In genomic region chr7:29269941-29270340, GRCh38 we compare ENCODE assay signal across 20 cellular contexts.
DNase-seq lines count a peak whose midpoint lies in the region; ATAC-seq and TF ChIP-seq lines count a peak whose summit lies in the region.
"Had no signal": no experiment of that assay in that cellular context is flagged by ENCODE, and none has a peak within 500 bp of the region (broad histone marks: within the 10 kb centered on the region; RNA-seq: fewer than 3 reads in every experiment).

No MANE protein-coding gene starts in this region.

- no peaks in the 10 kb centered on the region for H4K20me1 ChIP-seq in Karpas-422 (ENCODE audit: insufficient read depth, low read depth, low read length)

- no peak overlapping the region for H2AFZ ChIP-seq in Karpas-422 (ENCODE audit: low read length)
- H2AFZ ChIP-seq: GM23248 had no signal

- H3K4me3 ChIP-seq in Karpas-422 (ENCODE audit: low read length) (no peak overlapping the region), WERI-Rb-1 (ENCODE audit: low read depth, low read length) (no peak overlapping the region), stomach (no peak overlapping the region)
- H3K4me3 ChIP-seq: GM12878, GM23248, HAP-1 had no signal

- peaks cover 8% of the 10 kb centered on the region for H3K27me3 Mint-ChIP-seq in nephron (ENCODE audit: low read depth)
- H3K27me3 Mint-ChIP-seq: CD8-positive, alpha-beta memory T cell had no signal

- no peaks in the 10 kb centered on the region for H3K9me3 ChIP-seq in Karpas-422 (ENCODE audit: low read length)
- H3K9me3 ChIP-seq in WERI-Rb-1 (ENCODE audit: severe bottlenecking), result no peaks in the 10 kb centered on the region
- H3K9me3 ChIP-seq in stomach, result no peaks in the 10 kb centered on the region
- H3K9me3 ChIP-seq: BE2C, HAP-1 had no signal

- H3K27ac ChIP-seq in Karpas-422 (ENCODE audit: low read length), result peak overlapping the region; percentile 92; the same call in 1 of the 2 replicates
- peak overlapping the region; percentile 60 for H3K27ac ChIP-seq in WERI-Rb-1
- H3K27ac ChIP-seq in stomach, result peak overlapping the region in 4 of 5 donors; percentile 34 to 57 (median 44)
- H3K27ac ChIP-seq: GM23248 had no signal

- 29 to 67% (median 52%) methylated on average over 1 of the region's 1 CpG for WGBS in stomach, 5 donors

- peaks cover 33% of the 10 kb centered on the region for H3K4me1 Mint-ChIP-seq in nephron
- H3K4me1 Mint-ChIP-seq: CD4-positive, CD25-positive, alpha-beta regulatory T cell had no signal

- H3K27ac Mint-ChIP-seq in nephron, result peak overlapping the region in 2 of 3 experiments; percentile 32 to 71
- H3K27ac Mint-ChIP-seq: CD4-positive, CD25-positive, alpha-beta regulatory T cell had no signal

- peaks cover 5% of the 10 kb centered on the region for H3K36me3 Mint-ChIP-seq in nephron (ENCODE audit: low read depth)

- no peak for TF ChIP-seq CTCF in WERI-Rb-1 (IDR thresholded peaks at IDR 0.05; ENCODE audit: low read depth, low read length)
- no peak for TF ChIP-seq CTCF in nephron (IDR thresholded peaks at IDR 0.05; ENCODE audit: unreplicated experiment in 3 of 3)
- no peak for TF ChIP-seq CTCF in stomach (IDR thresholded peaks at IDR 0.05)

- no peaks in the 10 kb centered on the region for H3K9me2 ChIP-seq in Karpas-422 (replicated peaks; ENCODE audit: insufficient read depth, low read length)

- H3K4me3 Mint-ChIP-seq in nephron, result no peak overlapping the region
- H3K4me3 Mint-ChIP-seq: CD4-positive, CD25-positive, alpha-beta regulatory T cell had no signal

- H3K79me2 ChIP-seq in Karpas-422 (ENCODE audit: low read length), result no peaks in the 10 kb centered on the region

- H3K36me3 ChIP-seq in Karpas-422 (ENCODE audit: insufficient read depth, low read length) (no peaks in the 10 kb centered on the region), WERI-Rb-1 (no peaks in the 10 kb centered on the region), stomach (no peaks in the 10 kb centered on the region)
- H3K36me3 ChIP-seq: BE2C, HAP-1 had no signal

- no peak overlapping the region for H3K4me2 ChIP-seq in Karpas-422 (ENCODE audit: low read depth, low read length, poor library complexity, severe bottlenecking)

- H3K27me3 ChIP-seq in Karpas-422 (ENCODE audit: low read length), result no peaks in the 10 kb centered on the region
- H3K27me3 ChIP-seq in WERI-Rb-1 (ENCODE audit: insufficient read depth, low read depth, severe bottlenecking), result no peaks in the 10 kb centered on the region
- H3K27me3 ChIP-seq in stomach, result no peaks in the 10 kb centered on the region
- H3K27me3 ChIP-seq: BE2C had no signal

- DNase-seq in Karpas-422 (no peak), WERI-Rb-1 (no peak), stomach (no peak), NCI-H226 (no peak)
- DNase-seq in activated CD4-positive, alpha-beta T cell treated with anti-CD3 and anti-CD28 coated beads, Interleukin-2, amount 50 U/mL, for 1 hour, result no peak
- DNase-seq: ACHN; BE2C; C1 segment of cervical spinal cord; CD4-positive, CD25-positive, alpha-beta regulatory T cell; CD8-positive, alpha-beta memory T cell; COR-L47; DMS 273 treated with DMSO at 0.1 percent for 48 hours; DMS53; DND-41; EL; GM23248 had no signal

- no peak overlapping the region for H3K9ac ChIP-seq in Karpas-422 (ENCODE audit: low read length)
- H3K9ac ChIP-seq: GM23248 had no signal

- ATAC-seq in HG03135 (IDR thresholded peaks at IDR 0.05; ENCODE audit: unreplicated experiment), result no peak
- ATAC-seq: GM12878 had no signal

- TF ChIP-seq POLR2A in stomach (IDR thresholded peaks at IDR 0.05), result no peak

- peaks cover 4% of the 10 kb centered on the region for H3K9me3 Mint-ChIP-seq in nephron
- H3K9me3 Mint-ChIP-seq: CD8-positive, alpha-beta memory T cell had no signal

- H3K4me1 ChIP-seq in Karpas-422 (ENCODE audit: low read length), result peaks cover 61% of the 10 kb centered on the region
- H3K4me1 ChIP-seq in stomach, result peaks cover 0 to 34% (median 16%) of the 10 kb centered on the region in 4 donors
- H3K4me1 ChIP-seq: BE2C, HAP-1 had no signal

- no peak for TF ChIP-seq EP300 in stomach (IDR thresholded peaks at IDR 0.05)

- intact Hi-C loops in stomach (cut with DNase I; ENCODE audit: low total_unique reads), result no loop called here
